Comparison of ENCODE assay signal across 26 cellular contexts in the genomic region with DNA sequence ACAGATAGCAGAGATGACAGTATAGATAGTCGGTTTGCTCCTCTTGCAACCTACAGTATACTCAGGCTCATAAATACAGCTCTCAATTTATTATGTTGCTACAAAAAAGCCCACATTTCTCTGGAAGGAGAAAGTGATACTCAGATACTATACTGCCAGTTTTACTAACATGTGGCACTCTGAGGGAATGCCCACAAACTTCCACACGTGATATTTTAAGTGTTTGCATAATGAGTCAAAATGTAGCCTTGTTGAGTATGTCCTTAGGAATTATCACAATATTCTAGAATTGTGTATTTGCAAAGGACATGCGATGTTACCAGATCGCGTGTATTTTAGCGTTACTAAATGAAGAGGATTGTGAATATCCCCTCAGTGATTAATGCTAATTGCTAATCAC.
DNase-seq lines count a peak whose midpoint lies in the region; ATAC-seq and TF ChIP-seq lines count a peak whose summit lies in the region.
"Had no signal": no experiment of that assay in that cellular context is flagged by ENCODE, and none has a peak within 500 bp of the region (broad histone marks: within the 10 kb centered on the region; RNA-seq: fewer than 3 reads in every experiment).

No MANE protein-coding gene starts in this region.

- CTCF ChIA-PET in mammary epithelial cell (lab: Charles Lee; ENCODE audit: low non-redundant PET): no interaction called here

- H3K4me1 ChIP-seq in mammary epithelial cell (ENCODE audit: insufficient read depth, low read length): peaks cover 37% of the 10 kb centered on the region
- H3K4me1 ChIP-seq: adrenal gland, thyroid gland had no signal

- no peak overlapping the region for H3K4me3 ChIP-seq in mammary epithelial cell (replicated peaks in 1 of 3; ENCODE audit: insufficient read depth in 1 of 3, low read depth in 2 of 3, low read length in 3 of 3)
- H3K4me3 ChIP-seq: PC-9, thyroid gland had no signal

- TF ChIP-seq CTCF in mammary epithelial cell (conservative IDR thresholded peaks at IDR 0.05 in 1 of 2, IDR thresholded peaks at IDR 0.05 in 1 of 2; ENCODE audit: extremely low read depth in 1 of 2, insufficient read depth in 1 of 2, low read depth in 1 of 2, low read length in 2 of 2): no peak

- peaks cover 5 to 8% of the 10 kb centered on the region in 2 donors for H3K9me3 Mint-ChIP-seq in activated naive CD4-positive, alpha-beta T cell treated with anti-CD3 and anti-CD28 coated beads, Interleukin-2, amount 50 U/mL, for 72 hours

- no peaks in the 10 kb centered on the region for H3K27me3 ChIP-seq in mammary epithelial cell (ENCODE audit: insufficient read depth, low read length)
- H3K27me3 ChIP-seq: adrenal gland, thyroid gland had no signal

- no peaks in the 10 kb centered on the region for H3K36me3 ChIP-seq in mammary epithelial cell (ENCODE audit: insufficient read depth, low read length)
- H3K36me3 ChIP-seq: adrenal gland, thyroid gland had no signal

- in situ Hi-C loops in mammary epithelial cell (cut with MboI; ENCODE audit: low sequenced_read_pairs in 2 of 2): no loop called here

- peak overlapping the region; percentile 2 for H3K9ac ChIP-seq in mammary epithelial cell (ENCODE audit: insufficient read depth, low read length)

- H3K27ac ChIP-seq in mammary epithelial cell (ENCODE audit: insufficient read depth, low read depth, low read length): no peak overlapping the region
- H3K27ac ChIP-seq: adrenal gland, C4-2B, HL-60, PC-9, thyroid gland had no signal

- no peaks in the 10 kb centered on the region for H3K9me3 ChIP-seq in mammary epithelial cell (replicated peaks; ENCODE audit: insufficient read depth, low read length)
- H3K9me3 ChIP-seq: adrenal gland, thyroid gland had no signal

- no peak overlapping the region for H3K4me2 ChIP-seq in mammary epithelial cell (ENCODE audit: insufficient read depth, low read depth, low read length)
- H3K4me2 ChIP-seq: PC-9 had no signal

- no peaks in the 10 kb centered on the region for H3K36me3 Mint-ChIP-seq in activated naive CD4-positive, alpha-beta T cell treated with anti-CD3 and anti-CD28 coated beads, Interleukin-2, amount 50 U/mL, for 72 hours
- H3K36me3 Mint-ChIP-seq: IgD-negative memory B cell; naive thymus-derived CD4-positive, alpha-beta T cell had no signal

- no peak overlapping the region for H2AFZ ChIP-seq in mammary epithelial cell (ENCODE audit: low read depth, low read length)
- H2AFZ ChIP-seq: PC-9 had no signal

- BruUV-seq in mammary epithelial cell (replicated peaks; lab: Mats Ljungman, UMichigan): no TSS peak

- dilution Hi-C loops in mammary epithelial cell (cut with HindIII; ENCODE audit: low sequenced_read_pairs): no loop called here

- H4K20me1 ChIP-seq in mammary epithelial cell (ENCODE audit: insufficient read depth, low read length): no peaks in the 10 kb centered on the region

- H3K79me2 ChIP-seq in mammary epithelial cell (ENCODE audit: insufficient read depth, low read length): no peaks in the 10 kb centered on the region

- intact Hi-C loops in mammary epithelial cell (cut with micrococcal nuclease): no loop called here

- WGBS in mammary epithelial cell (ENCODE audit: low coverage, missing lambda C conversion rate): 67% methylated on average over 6 of the region's 6 CpGs

- no peak overlapping the region for H3K27ac Mint-ChIP-seq in activated naive CD4-positive, alpha-beta T cell treated with anti-CD3 and anti-CD28 coated beads, Interleukin-2, amount 50 U/mL, for 72 hours
- H3K27ac Mint-ChIP-seq: IgD-negative memory B cell; naive thymus-derived CD4-positive, alpha-beta T cell had no signal

- peak; percentile 80 for DNase-seq in EL
- peak; percentile 13 for DNase-seq in NCI-H226
- no peak for DNase-seq in mammary epithelial cell
- peak; percentile 2 for DNase-seq in non-pigmented ciliary epithelial cell (ENCODE audit: low read depth)
- no peak for DNase-seq in stimulated activated naive CD4-positive, alpha-beta T cell treated with Interleukin-2 at 50 U/mL for 16 hours (lab: John Stamatoyannopoulos, UW)
- DNase-seq in hippocampal formation (lab: John Stamatoyannopoulos, UW): no peak
- DNase-seq in activated naive CD4-positive, alpha-beta T cell treated with anti-CD3 and anti-CD28 coated beads, Interleukin-2, amount 50 U/mL, for 72 hours (ENCODE audit: low spot score in 2 of 2): no peak
- no peak for DNase-seq in stimulated activated CD4-positive, alpha-beta T cell treated with anti-CD3 and anti-CD28 coated beads, Interleukin-1b, Interleukin-23, amount 100 ng/mL, for 48 hours
- DNase-seq: activated CD4-positive, alpha-beta T cell treated with anti-CD3 and anti-CD28 coated beads for 1 hour; activated gamma-delta T cell treated with Interleukin-2 at 50 U/mL for 16 hours; activated T-cell treated with anti-CD3 and anti-CD28 coated beads, Interleukin-2, amount 50 U/mL, for 1 hour; adrenal gland; Calu3; dermis blood vessel endothelial cell; MM.1S; naive thymus-derived CD4-positive, alpha-beta T cell; NCI-H1417; NCI-H446 treated with DMSO at 0.1 percent for 48 hours; PC-9; SHP77 treated with DMSO at 0.1 percent for 48 hours; stimulated activated CD4-positive, alpha-beta T cell treated with anti-CD3 and anti-CD28 coated beads, Interleukin-4, amount 100 ng/mL, for 4 hours; stimulated activated naive CD4-positive, alpha-beta T cell; thyroid gland had no signal

- no peak for ATAC-seq in activated naive CD4-positive, alpha-beta T cell treated with anti-CD3 and anti-CD28 coated beads, Interleukin-2, amount 50 U/mL, for 72 hours
- ATAC-seq: naive thymus-derived CD4-positive, alpha-beta T cell had no signal

Comparison
In these comparisons a context has a peak if more than half of its experiments do, and no peak if none do; other contexts are left out.
1. DNase-seq: peak in EL (single experiment), NCI-H226 (single experiment) and non-pigmented ciliary epithelial cell (single experiment); none in mammary epithelial cell (single experiment), stimulated activated naive CD4-positive, alpha-beta T cell treated with Interleukin-2 at 50 U/mL for 16 hours (single experiment), hippocampal formation (0 of 2), activated naive CD4-positive, alpha-beta T cell treated with anti-CD3 and anti-CD28 coated beads, Interleukin-2, amount 50 U/mL, for 72 hours (0 of 2) and stimulated activated CD4-positive, alpha-beta T cell treated with anti-CD3 and anti-CD28 coated beads, Interleukin-1b, Interleukin-23, amount 100 ng/mL, for 48 hours (single experiment).